ENCODE assay signal across 22 cellular contexts in the genomic region with DNA sequence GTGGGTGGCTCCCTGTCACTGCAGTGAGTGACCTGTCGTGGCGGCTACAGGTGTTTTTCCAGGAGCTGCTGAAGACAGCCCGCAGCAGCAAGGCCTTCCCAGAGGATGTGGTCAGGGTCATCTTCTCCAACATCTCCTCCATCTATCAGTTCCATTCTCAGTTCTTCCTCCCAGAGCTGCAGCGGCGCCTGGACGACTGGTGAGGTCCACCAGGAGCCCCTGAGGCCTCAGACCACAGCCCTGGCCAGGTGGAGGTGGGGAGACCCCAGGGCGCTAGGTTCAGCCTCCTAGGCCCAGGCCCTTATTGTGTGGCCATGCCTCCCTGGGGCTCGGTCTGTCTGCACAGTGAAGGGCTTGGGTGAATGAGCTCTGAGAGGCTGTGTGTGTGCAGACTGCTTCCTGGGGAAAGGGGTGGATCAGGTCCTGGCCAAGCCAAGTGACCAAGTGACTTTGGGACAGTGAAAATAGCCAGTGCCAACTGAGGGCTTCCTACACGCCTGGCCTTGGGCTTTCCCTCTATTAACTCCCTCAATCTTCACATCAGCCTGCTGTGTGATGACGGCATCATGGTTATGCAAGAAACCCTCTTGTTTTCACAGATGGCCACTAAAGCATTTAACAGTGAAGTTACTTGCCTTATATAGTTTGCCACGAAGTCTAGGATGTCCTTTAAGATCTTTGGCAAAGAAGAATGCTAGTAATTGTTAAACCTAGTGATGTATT. TPM values are rescaled to one million over a fixed set of nuclear protein-coding genes. Genes with fewer than 3 reads are reported as not detected.
DNase-seq lines count a peak whose midpoint lies in the region; ATAC-seq and TF ChIP-seq lines count a peak whose summit lies in the region.
"Had no signal": no experiment of that assay in that cellular context is flagged by ENCODE, and none has a peak within 500 bp of the region (broad histone marks: within the 10 kb centered on the region; RNA-seq: fewer than 3 reads in every experiment).

No MANE protein-coding gene starts in this region.

- H4K20me1 ChIP-seq in mammary epithelial cell (ENCODE audit: insufficient read depth, low read length): no peaks in the 10 kb centered on the region

- no peak overlapping the region for H3K27ac ChIP-seq in mammary epithelial cell (ENCODE audit: insufficient read depth, low read depth, low read length)
- H3K27ac ChIP-seq in adrenal gland: no peak overlapping the region
- H3K27ac ChIP-seq: heart left ventricle, upper lobe of left lung had no signal

- TF ChIP-seq CTCF in MCF 10A (IDR thresholded peaks at IDR 0.05; ENCODE audit: unreplicated experiment) (no peak), mammary epithelial cell (conservative IDR thresholded peaks at IDR 0.05 in 1 of 2, IDR thresholded peaks at IDR 0.05 in 1 of 2; ENCODE audit: extremely low read depth in 1 of 2, insufficient read depth in 1 of 2, low read depth in 1 of 2, low read length in 2 of 2) (no peak), adrenal gland (IDR thresholded peaks at IDR 0.05) (no peak)

- DNase-seq in MCF 10A (ENCODE audit: unreplicated experiment) (peak; percentile 57), mammary epithelial cell (no peak), adrenal gland (peak in 5 of 7 donors; percentile 50 to 80 (median 55)), fibroblast of the conjunctiva (ENCODE audit: low read depth) (peak; percentile 42), stromal cell of bone marrow (ENCODE audit: low read depth) (peak; percentile 55), NCI-H2107 (lab: John Stamatoyannopoulos, UW) (no peak)
- DNase-seq: activated CD4-positive, alpha-beta T cell treated with anti-CD3 and anti-CD28 coated beads, Interleukin-2, amount 10 ng/mL, durations not matched to agents 24 days and 14 days; activated T-cell treated with anti-CD3 and anti-CD28 coated beads for 4 hours; cerebellar nuclear complex; COR-L47; heart left ventricle; nucleus accumbens; SHP77; stimulated activated naive CD4-positive, alpha-beta T cell; upper lobe of left lung had no signal

- H3K4me3 Mint-ChIP-seq in MCF 10A (ENCODE audit: unreplicated experiment): no peak overlapping the region
- H3K4me3 Mint-ChIP-seq: activated CD4-positive, alpha-beta T cell treated with anti-CD3 and anti-CD28 coated beads, Interleukin-2, amount 10 ng/mL, durations not matched to agents 24 days and 14 days; activated naive CD4-positive, alpha-beta T cell treated with anti-CD3 and anti-CD28 coated beads, Interleukin-2, amount 50 U/mL, for 24 hours; mesothelial cell of epicardium had no signal

- no peaks in the 10 kb centered on the region for H3K79me2 ChIP-seq in mammary epithelial cell (ENCODE audit: insufficient read depth, low read length)

- H3K36me3 Mint-ChIP-seq in MCF 10A (ENCODE audit: insufficient read depth, unreplicated experiment): no peaks in the 10 kb centered on the region
- H3K36me3 Mint-ChIP-seq: activated naive CD4-positive, alpha-beta T cell treated with anti-CD3 and anti-CD28 coated beads, Interleukin-2, amount 50 U/mL, for 24 hours; mesothelial cell of epicardium had no signal

- in situ Hi-C loops in mammary epithelial cell (cut with MboI; ENCODE audit: low sequenced_read_pairs in 2 of 2): no loop called here

- no peaks in the 10 kb centered on the region for H3K9me3 Mint-ChIP-seq in MCF 10A (ENCODE audit: unreplicated experiment)
- H3K9me3 Mint-ChIP-seq: activated CD4-positive, alpha-beta T cell treated with anti-CD3 and anti-CD28 coated beads, Interleukin-2, amount 10 ng/mL, durations not matched to agents 24 days and 14 days; activated naive CD4-positive, alpha-beta T cell treated with anti-CD3 and anti-CD28 coated beads, Interleukin-2, amount 50 U/mL, for 24 hours; mesothelial cell of epicardium had no signal

- H3K4me3 ChIP-seq in mammary epithelial cell (replicated peaks in 1 of 3; ENCODE audit: insufficient read depth in 1 of 3, low read depth in 2 of 3, low read length in 3 of 3) (no peak overlapping the region), adrenal gland (no peak overlapping the region)
- H3K4me3 ChIP-seq: heart left ventricle, upper lobe of left lung had no signal

- CTCF ChIA-PET in MCF 10A (lab: Yijun Ruan, JAX): interaction anchor here (1.3 kb wide), 1 partner anchor 244 kb away, joined by 3 read pairs; no protein-coding TSS in a partner anchor
- CTCF ChIA-PET in mammary epithelial cell (lab: Charles Lee; ENCODE audit: low non-redundant PET): no interaction called here

- H3K9me3 ChIP-seq in mammary epithelial cell (replicated peaks; ENCODE audit: insufficient read depth, low read length) (no peaks in the 10 kb centered on the region), adrenal gland (replicated peaks in 1 of 3) (no peaks in the 10 kb centered on the region)
- H3K9me3 ChIP-seq: heart left ventricle, upper lobe of left lung had no signal

- H3K4me2 ChIP-seq in mammary epithelial cell (ENCODE audit: insufficient read depth, low read depth, low read length): no peak overlapping the region

- BruUV-seq in MCF 10A (replicated peaks; lab: Mats Ljungman, UMichigan) (no TSS peak), mammary epithelial cell (replicated peaks; lab: Mats Ljungman, UMichigan) (no TSS peak)

- H3K4me1 ChIP-seq in mammary epithelial cell (ENCODE audit: insufficient read depth, low read length) (no peaks in the 10 kb centered on the region), adrenal gland (replicated peaks in 1 of 2) (no peaks in the 10 kb centered on the region)
- H3K4me1 ChIP-seq: upper lobe of left lung had no signal

- H3K36me3 ChIP-seq in mammary epithelial cell (ENCODE audit: insufficient read depth, low read length) (no peaks in the 10 kb centered on the region), adrenal gland (replicated peaks in 1 of 2) (no peaks in the 10 kb centered on the region)
- H3K36me3 ChIP-seq: upper lobe of left lung had no signal

- H3K27ac Mint-ChIP-seq in MCF 10A (ENCODE audit: low read depth, unreplicated experiment): no peak overlapping the region
- H3K27ac Mint-ChIP-seq: activated CD4-positive, alpha-beta T cell treated with anti-CD3 and anti-CD28 coated beads, Interleukin-2, amount 10 ng/mL, durations not matched to agents 24 days and 14 days; activated naive CD4-positive, alpha-beta T cell treated with anti-CD3 and anti-CD28 coated beads, Interleukin-2, amount 50 U/mL, for 24 hours; mesothelial cell of epicardium had no signal

- TF ChIP-seq POLR2A in adrenal gland (IDR thresholded peaks at IDR 0.05): no peak

- dilution Hi-C loops in mammary epithelial cell (cut with HindIII; ENCODE audit: low sequenced_read_pairs): loop anchor here (5.0 kb wide), 1 partner anchor 105 kb away; no protein-coding TSS in a partner anchor

- no peak for ATAC-seq in GM18867 (IDR thresholded peaks at IDR 0.05; ENCODE audit: unreplicated experiment)
- no peak for ATAC-seq in GM21390 (IDR thresholded peaks at IDR 0.05; ENCODE audit: unreplicated experiment)
- ATAC-seq: heart left ventricle had no signal

- H3K9ac ChIP-seq in mammary epithelial cell (ENCODE audit: insufficient read depth, low read length): no peak overlapping the region

- intact Hi-C loops in MCF 10A (cut with micrococcal nuclease) (no loop called here), mammary epithelial cell (cut with micrococcal nuclease) (no loop called here), adrenal gland (cut with DNase I) (loop anchor here (5.0 to 10.0 kb wide), 2 partner anchors 117 to 245 kb away; no protein-coding TSS in a partner anchor)

- POLR2A ChIA-PET in MCF 10A (lab: Yijun Ruan, JAX): no interaction called here

- H3K27me3 Mint-ChIP-seq in MCF 10A (ENCODE audit: insufficient read depth, unreplicated experiment): no peaks in the 10 kb centered on the region
- H3K27me3 Mint-ChIP-seq: activated CD4-positive, alpha-beta T cell treated with anti-CD3 and anti-CD28 coated beads, Interleukin-2, amount 10 ng/mL, durations not matched to agents 24 days and 14 days; activated naive CD4-positive, alpha-beta T cell treated with anti-CD3 and anti-CD28 coated beads, Interleukin-2, amount 50 U/mL, for 24 hours had no signal

- WGBS in mammary epithelial cell (ENCODE audit: low coverage, missing lambda C conversion rate): 90% methylated on average over 10 of the region's 11 CpGs
- WGBS in adrenal gland, 4 donors: 66 to 87% (median 85%) methylated on average over 9 to 11 of the region's 11 CpGs

- no peak overlapping the region for H2AFZ ChIP-seq in mammary epithelial cell (ENCODE audit: low read depth, low read length)

- H3K4me1 Mint-ChIP-seq in MCF 10A (ENCODE audit: insufficient read depth, unreplicated experiment): no peaks in the 10 kb centered on the region
- H3K4me1 Mint-ChIP-seq: activated naive CD4-positive, alpha-beta T cell treated with anti-CD3 and anti-CD28 coated beads, Interleukin-2, amount 50 U/mL, for 24 hours; mesothelial cell of epicardium had no signal

- H3K27me3 ChIP-seq in mammary epithelial cell (ENCODE audit: insufficient read depth, low read length) (no peaks in the 10 kb centered on the region), adrenal gland (no peaks in the 10 kb centered on the region)
- H3K27me3 ChIP-seq: heart left ventricle, upper lobe of left lung had no signal

RNA-seq across cellular contexts. Expression of gene FGD2, which starts 6.4 kb away (rescaled TPM):
- not detected in 2 replicates for total RNA-seq in MCF 10A (2022)
- total RNA-seq in mammary epithelial cell: not detected
- not detected for polyA plus RNA-seq in mammary epithelial cell
- polyA minus RNA-seq in mammary epithelial cell: not detected
- 100 to 1,000 TPM in 1 of 8 donors, 10 to 100 TPM in 7; 18.3 to 117 (median 35.7) TPM for total RNA-seq in adrenal gland
- 10 to 100 TPM in 1 of 3 donors, 1 to 10 TPM in 2; 3.7 to 28.7 (median 6.9) TPM for polyA plus RNA-seq in adrenal gland
- total RNA-seq: A172, mesothelial cell of epicardium had no signal

RNA-seq across cellular contexts. Expression of gene MTCH1, which starts 25.8 kb away (rescaled TPM):
- total RNA-seq in MCF 10A (2022) (74.9 and 78.2 TPM in 2 replicates), mammary epithelial cell (100 to 1,000 TPM; 102 to 110 TPM), adrenal gland (100 to 1,000 TPM; 260 to 523 (median 363) TPM)
- polyA plus RNA-seq in mammary epithelial cell (91.9 TPM), adrenal gland (100 to 1,000 TPM; 116 to 481 (median 200) TPM)
- 122 TPM for polyA minus RNA-seq in mammary epithelial cell

RNA-seq across cellular contexts. Expression of gene PI16, which starts 57.3 kb away (rescaled TPM):
- total RNA-seq in MCF 10A (2022) (not detected in 2 replicates), mammary epithelial cell (not detected), adrenal gland (1 to 10 TPM in 2 of 8 donors, under 1 TPM in 5, not detected in 1; 0.12 to 4.7 (median 0.55) TPM)
- polyA plus RNA-seq in mammary epithelial cell (not detected), adrenal gland (1 to 10 TPM in 2 of 3 donors, under 1 TPM in 1; 0.29 to 9.3 (median 7.4) TPM)
- not detected for polyA minus RNA-seq in mammary epithelial cell
- total RNA-seq: activated CD4-positive, alpha-beta T cell treated with anti-CD3 and anti-CD28 coated beads, Interleukin-2, amount 10 ng/mL, durations not matched to agents 24 days and 14 days; G401; kidney epithelial cell; mesothelial cell of epicardium had no signal

Comparison
In these comparisons a context has a peak if more than half of its experiments do, and no peak if none do; other contexts are left out.
1. DNase-seq: peak in MCF 10A (single experiment), adrenal gland (5 of 7), fibroblast of the conjunctiva (single experiment) and stromal cell of bone marrow (single experiment); none in mammary epithelial cell (single experiment) and NCI-H2107 (single experiment).
2. RNA of gene FGD2, which starts 6.4 kb away (total RNA-seq): 18.3 to 117 TPM in adrenal gland; not detected in mammary epithelial cell and not detected in MCF 10A; every median in the first group is over 10 times any median in the second.
3. intact Hi-C loops: an anchor here in adrenal gland (5.0 to 10.0 kb wide); none called in MCF 10A and mammary epithelial cell.